ENCODE assay signal across 4 cellular contexts in genomic region chr2:100262043-100262442, GRCh38.
"Had no signal": no experiment of that assay in that cellular context is flagged by ENCODE, and none has a peak within 500 bp of the region (broad histone marks: within the 10 kb centered on the region; RNA-seq: fewer than 3 reads in every experiment).

No MANE protein-coding gene starts in this region.

- DNase-seq: activated gamma-delta T cell treated with Interleukin-2 at 50 U/mL for 16 hours; stimulated activated CD4-positive, alpha-beta T cell treated with anti-CD3 and anti-CD28 coated beads, Interleukin-15, amount 100 ng/mL, for 24 hours; stimulated activated CD4-positive, alpha-beta T cell treated with anti-CD3 and anti-CD28 coated beads, Interleukin-4, amount 100 ng/mL, for 24 hours; T-helper 17 cell had no signal
